23 cellular contexts compared by ENCODE assay signal in the genomic region with DNA sequence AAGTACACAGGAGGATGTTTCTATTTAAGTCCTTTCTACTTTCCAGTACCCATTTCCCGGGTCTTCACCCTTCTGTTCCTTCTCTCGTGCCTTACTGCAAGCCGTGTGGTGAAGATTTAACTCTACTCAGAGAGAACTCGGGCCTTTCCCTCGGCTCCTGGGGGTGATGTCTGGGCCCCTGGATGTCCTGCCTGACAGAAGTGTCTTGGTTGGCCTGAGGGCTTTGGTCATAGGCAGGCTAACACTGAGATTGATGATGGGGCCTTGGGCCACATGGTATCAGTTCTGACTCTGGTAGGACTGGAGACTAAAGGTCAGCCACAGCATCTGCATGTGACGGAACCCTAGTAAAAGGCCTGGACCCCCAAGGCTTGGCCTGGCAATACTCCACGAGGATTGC.
"Had no signal": no experiment of that assay in that cellular context is flagged by ENCODE, and none has a peak within 500 bp of the region (broad histone marks: within the 10 kb centered on the region; RNA-seq: fewer than 3 reads in every experiment).

No MANE protein-coding gene starts in this region.

- H3K9me3 ChIP-seq: testis, tibial artery had no signal

- H3K4me1 ChIP-seq: parathyroid adenoma, testis, tibial artery had no signal

- H3K27ac ChIP-seq: cardiac muscle cell, dorsolateral prefrontal cortex, parathyroid adenoma, testis, tibial artery had no signal

- DNase-seq: cortex of kidney; dorsolateral prefrontal cortex; effector CD4-positive, alpha-beta T cell; foreskin fibroblast; glutamatergic neuron; heart right ventricle; hippocampal formation; kidney glomerular epithelial cell; mammary epithelial cell; nephron progenitor cell; stimulated activated CD4-positive, alpha-beta T cell treated with anti-CD3 and anti-CD28 coated beads, Interleukin-4, amount 100 ng/mL, for 4 hours; stimulated activated naive CD8-positive, alpha-beta T cell treated with anti-CD3 and anti-CD28 coated beads, Interleukin-15, Interleukin-2, amounts not matched to agents 100 U/mL and 50 U/mL, for 24 hours; substantia nigra; testis; tibial artery had no signal

- H3K27me3 Mint-ChIP-seq: progenitor cell of endocrine pancreas; stimulated activated memory B cell treated with anti-CD40 and anti-IgM and Interleukin-4, amounts not matched to agents 10 μg/mL and 1 μg/mL and 100 μg/mL, for 72 hours; type B pancreatic cell had no signal

- H3K36me3 ChIP-seq: cardiac muscle cell had no signal

- H3K4me3 Mint-ChIP-seq: naive thymus-derived CD8-positive, alpha-beta T cell; nephron progenitor cell; stimulated activated memory B cell treated with anti-CD40 and anti-IgM and Interleukin-4, amounts not matched to agents 10 μg/mL and 1 μg/mL and 100 μg/mL, for 72 hours; type B pancreatic cell had no signal

- H3K9ac ChIP-seq: parathyroid adenoma had no signal

- ATAC-seq: heart right ventricle; naive thymus-derived CD8-positive, alpha-beta T cell; sciatic nerve; stimulated activated memory B cell treated with anti-CD40 and anti-IgM and Interleukin-4, amounts not matched to agents 10 μg/mL and 1 μg/mL and 100 μg/mL, for 72 hours; stimulated activated naive CD8-positive, alpha-beta T cell treated with anti-CD3 and anti-CD28 coated beads, Interleukin-15, Interleukin-2, amounts not matched to agents 100 U/mL and 50 U/mL, for 24 hours had no signal

- H3K4me1 Mint-ChIP-seq: naive thymus-derived CD8-positive, alpha-beta T cell; stimulated activated memory B cell treated with anti-CD40 and anti-IgM and Interleukin-4, amounts not matched to agents 10 μg/mL and 1 μg/mL and 100 μg/mL, for 72 hours had no signal

- H3K27ac Mint-ChIP-seq: nephron progenitor cell; progenitor cell of endocrine pancreas; stimulated activated memory B cell treated with anti-CD40 and anti-IgM and Interleukin-4, amounts not matched to agents 10 μg/mL and 1 μg/mL and 100 μg/mL, for 72 hours; type B pancreatic cell had no signal

- H2AFZ ChIP-seq: parathyroid adenoma had no signal

- H3K79me2 ChIP-seq: parathyroid adenoma had no signal

- H3K27me3 ChIP-seq: cardiac muscle cell, dorsolateral prefrontal cortex, testis, tibial artery had no signal

- H3K4me2 ChIP-seq: smooth muscle cell had no signal

- H3K4me3 ChIP-seq: cardiac muscle cell, dorsolateral prefrontal cortex, heart right ventricle, smooth muscle cell, testis, tibial artery had no signal
